In genomic region chr10:132365102-132365501, GRCh38 we compare ENCODE assay signal across 22 cellular contexts. TPM values are rescaled to one million over a fixed set of nuclear protein-coding genes. Genes with fewer than 3 reads are reported as not detected.
DNase-seq lines count a peak whose midpoint lies in the region; ATAC-seq and TF ChIP-seq lines count a peak whose summit lies in the region.
"Had no signal": no experiment of that assay in that cellular context is flagged by ENCODE, and none has a peak within 500 bp of the region (broad histone marks: within the 10 kb centered on the region; RNA-seq: fewer than 3 reads in every experiment).

No MANE protein-coding gene starts in this region.

- TF ChIP-seq CTCF in osteoblast (IDR thresholded peaks at IDR 0.05; ENCODE audit: extremely low read depth, low read depth, low read length) (no peak), esophagus muscularis mucosa (IDR thresholded peaks at IDR 0.05) (no peak)

- H2AFZ ChIP-seq in osteoblast (ENCODE audit: low read length) = no peak overlapping the region
- H2AFZ ChIP-seq: GM23248 had no signal

- H3K4me3 ChIP-seq in osteoblast (ENCODE audit: insufficient read depth, low read length) = no peak overlapping the region
- no peak overlapping the region for H3K4me3 ChIP-seq in esophagus muscularis mucosa
- H3K4me3 ChIP-seq: breast epithelium, colonic mucosa, GM23248, upper lobe of left lung had no signal

- no peak for DNase-seq in activated CD4-positive, alpha-beta T cell treated with anti-CD3 and anti-CD28 coated beads, Interleukin-2, amount 10 ng/mL, durations not matched to agents 24 days and 14 days
- DNase-seq in activated CD4-positive, alpha-beta T cell treated with anti-CD3 and anti-CD28 coated beads, Interleukin-2, amount 10 ng/mL, durations not matched to agents 7 days and 5 days = no peak
- DNase-seq in stimulated activated naive CD8-positive, alpha-beta T cell treated with anti-CD3 and anti-CD28 coated beads, Interleukin-15, amount 100 ng/mL, for 72 hours = no peak
- DNase-seq in osteoblast (ENCODE audit: insufficient read length, low spot score, missing footprints) = peak; percentile 23
- no peak for DNase-seq in esophagus muscularis mucosa (ENCODE audit: extremely low spot score)
- DNase-seq: colonic mucosa; DND-41; effector CD8-positive, alpha-beta T cell; mesendoderm; MM.1S; NCI-H1105 treated with DMSO at 0.1 percent for 48 hours; NCI-H1930; NCI-H2171 treated with DMSO at 0.1 percent for 48 hours; NCI-H510A had no signal

- no peak overlapping the region for H3K4me3 Mint-ChIP-seq in activated CD4-positive, alpha-beta T cell treated with anti-CD3 and anti-CD28 coated beads, Interleukin-2, amount 10 ng/mL, durations not matched to agents 24 days and 14 days
- no peak overlapping the region for H3K4me3 Mint-ChIP-seq in activated CD4-positive, alpha-beta T cell treated with anti-CD3 and anti-CD28 coated beads, Interleukin-2, amount 10 ng/mL, durations not matched to agents 7 days and 5 days
- H3K4me3 Mint-ChIP-seq in stimulated activated naive CD8-positive, alpha-beta T cell treated with anti-CD3 and anti-CD28 coated beads, Interleukin-15, Interleukin-2, amounts not matched to agents 100 ng/mL and 50 ng/mL, for 24 hours = peak overlapping the region; percentile 24
- H3K4me3 Mint-ChIP-seq in stimulated activated naive CD8-positive, alpha-beta T cell treated with anti-CD3 and anti-CD28 coated beads, Interleukin-15, amount 100 ng/mL, for 72 hours = no peak overlapping the region
- H3K4me3 Mint-ChIP-seq: activated CD8-positive, alpha-beta T cell treated with anti-CD3 and anti-CD28 coated beads for 36 hours; CD14-positive monocyte had no signal

- H3K9me3 Mint-ChIP-seq in activated CD4-positive, alpha-beta T cell treated with anti-CD3 and anti-CD28 coated beads, Interleukin-2, amount 10 ng/mL, durations not matched to agents 24 days and 14 days = peaks cover 10% of the 10 kb centered on the region
- H3K9me3 Mint-ChIP-seq in activated CD4-positive, alpha-beta T cell treated with anti-CD3 and anti-CD28 coated beads, Interleukin-2, amount 10 ng/mL, durations not matched to agents 7 days and 5 days = no peaks in the 10 kb centered on the region
- H3K9me3 Mint-ChIP-seq in stimulated activated naive CD8-positive, alpha-beta T cell treated with anti-CD3 and anti-CD28 coated beads, Interleukin-15, Interleukin-2, amounts not matched to agents 100 ng/mL and 50 ng/mL, for 24 hours = peaks cover 5% of the 10 kb centered on the region
- peaks cover 0 to 10% of the 10 kb centered on the region in 2 donors for H3K9me3 Mint-ChIP-seq in stimulated activated naive CD8-positive, alpha-beta T cell treated with anti-CD3 and anti-CD28 coated beads, Interleukin-15, amount 100 ng/mL, for 72 hours
- H3K9me3 Mint-ChIP-seq: activated CD8-positive, alpha-beta T cell treated with anti-CD3 and anti-CD28 coated beads for 36 hours had no signal

- H3K36me3 Mint-ChIP-seq in activated CD4-positive, alpha-beta T cell treated with anti-CD3 and anti-CD28 coated beads, Interleukin-2, amount 10 ng/mL, durations not matched to agents 24 days and 14 days (ENCODE audit: low read depth) = peaks cover 9% of the 10 kb centered on the region
- H3K36me3 Mint-ChIP-seq in activated CD4-positive, alpha-beta T cell treated with anti-CD3 and anti-CD28 coated beads, Interleukin-2, amount 10 ng/mL, durations not matched to agents 7 days and 5 days (ENCODE audit: low read depth) = no peaks in the 10 kb centered on the region
- H3K36me3 Mint-ChIP-seq in stimulated activated naive CD8-positive, alpha-beta T cell treated with anti-CD3 and anti-CD28 coated beads, Interleukin-15, Interleukin-2, amounts not matched to agents 100 ng/mL and 50 ng/mL, for 24 hours (ENCODE audit: low read depth) = peaks cover 20% of the 10 kb centered on the region

- CTCF ChIA-PET in activated CD4-positive, alpha-beta T cell treated with anti-CD3 and anti-CD28 coated beads, Interleukin-2, amount 10 ng/mL, durations not matched to agents 7 days and 5 days (lab: Charles Lee) = no interaction called here

- H3K4me1 Mint-ChIP-seq in activated CD4-positive, alpha-beta T cell treated with anti-CD3 and anti-CD28 coated beads, Interleukin-2, amount 10 ng/mL, durations not matched to agents 24 days and 14 days = peaks cover 8% of the 10 kb centered on the region
- H3K4me1 Mint-ChIP-seq in activated CD4-positive, alpha-beta T cell treated with anti-CD3 and anti-CD28 coated beads, Interleukin-2, amount 10 ng/mL, durations not matched to agents 7 days and 5 days = no peaks in the 10 kb centered on the region
- peaks cover 9% of the 10 kb centered on the region for H3K4me1 Mint-ChIP-seq in stimulated activated naive CD8-positive, alpha-beta T cell treated with anti-CD3 and anti-CD28 coated beads, Interleukin-15, Interleukin-2, amounts not matched to agents 100 ng/mL and 50 ng/mL, for 24 hours (ENCODE audit: low read depth)
- peaks cover 6% of the 10 kb centered on the region for H3K4me1 Mint-ChIP-seq in stimulated activated naive CD8-positive, alpha-beta T cell treated with anti-CD3 and anti-CD28 coated beads, Interleukin-15, amount 100 ng/mL, for 72 hours

- H3K9me3 ChIP-seq in osteoblast (ENCODE audit: low read depth, low read length) (no peaks in the 10 kb centered on the region), esophagus muscularis mucosa (no peaks in the 10 kb centered on the region)
- H3K9me3 ChIP-seq: breast epithelium, colonic mucosa, upper lobe of left lung had no signal

- H3K4me2 ChIP-seq in osteoblast (ENCODE audit: insufficient read depth, low read length) = no peak overlapping the region

- H3K36me3 ChIP-seq in osteoblast (ENCODE audit: insufficient read depth, low read length) (no peaks in the 10 kb centered on the region), esophagus muscularis mucosa (peaks cover 18 to 54% (median 34%) of the 10 kb centered on the region in 4 donors)
- H3K36me3 ChIP-seq: breast epithelium, colonic mucosa had no signal

- no peak for TF ChIP-seq EP300 in esophagus muscularis mucosa (IDR thresholded peaks at IDR 0.05)

- H3K27me3 ChIP-seq in osteoblast (ENCODE audit: insufficient read depth, low read length) (no peaks in the 10 kb centered on the region), esophagus muscularis mucosa (no peaks in the 10 kb centered on the region)
- H3K27me3 ChIP-seq: breast epithelium, colonic mucosa, upper lobe of left lung had no signal

- 91% methylated on average over 9 of the region's 9 CpGs for WGBS in esophagus muscularis mucosa

- H3K79me2 ChIP-seq in osteoblast (ENCODE audit: insufficient read depth, low read length) = no peaks in the 10 kb centered on the region

- peaks cover 2% of the 10 kb centered on the region for H3K27me3 Mint-ChIP-seq in activated CD4-positive, alpha-beta T cell treated with anti-CD3 and anti-CD28 coated beads, Interleukin-2, amount 10 ng/mL, durations not matched to agents 24 days and 14 days
- H3K27me3 Mint-ChIP-seq in activated CD4-positive, alpha-beta T cell treated with anti-CD3 and anti-CD28 coated beads, Interleukin-2, amount 10 ng/mL, durations not matched to agents 7 days and 5 days = no peaks in the 10 kb centered on the region
- no peaks in the 10 kb centered on the region for H3K27me3 Mint-ChIP-seq in stimulated activated naive CD8-positive, alpha-beta T cell treated with anti-CD3 and anti-CD28 coated beads, Interleukin-15, Interleukin-2, amounts not matched to agents 100 ng/mL and 50 ng/mL, for 24 hours
- H3K27me3 Mint-ChIP-seq in stimulated activated naive CD8-positive, alpha-beta T cell treated with anti-CD3 and anti-CD28 coated beads, Interleukin-15, amount 100 ng/mL, for 72 hours = no peaks in the 10 kb centered on the region
- H3K27me3 Mint-ChIP-seq: activated CD8-positive, alpha-beta T cell treated with anti-CD3 and anti-CD28 coated beads for 36 hours had no signal

- intact Hi-C loops in activated CD4-positive, alpha-beta T cell treated with anti-CD3 and anti-CD28 coated beads, Interleukin-2, amount 10 ng/mL, durations not matched to agents 24 days and 14 days (cut with micrococcal nuclease) = loop anchor here (2.0 kb wide), 1 partner anchor 22 kb away; no protein-coding TSS in a partner anchor
- intact Hi-C loops in esophagus muscularis mucosa (cut with DNase I) = no loop called here

- H3K4me1 ChIP-seq in osteoblast (ENCODE audit: insufficient read depth, low read length) (peaks cover 3% of the 10 kb centered on the region), esophagus muscularis mucosa (no peaks in the 10 kb centered on the region)
- H3K4me1 ChIP-seq: breast epithelium, colonic mucosa, upper lobe of left lung had no signal

- ATAC-seq in stimulated activated naive CD8-positive, alpha-beta T cell treated with anti-CD3 and anti-CD28 coated beads, Interleukin-15, amount 100 ng/mL, for 72 hours = no peak
- ATAC-seq in GM21619 (IDR thresholded peaks at IDR 0.05; ENCODE audit: unreplicated experiment) (no peak), GM19463 (IDR thresholded peaks at IDR 0.05; ENCODE audit: unreplicated experiment) (no peak)

- H4K20me1 ChIP-seq in osteoblast (ENCODE audit: insufficient read depth, low read length) = no peaks in the 10 kb centered on the region

- TF ChIP-seq POLR2A in esophagus muscularis mucosa (IDR thresholded peaks at IDR 0.05; ENCODE audit: low read depth) = no peak

- POLR2A ChIA-PET in activated CD4-positive, alpha-beta T cell treated with anti-CD3 and anti-CD28 coated beads, Interleukin-2, amount 10 ng/mL, durations not matched to agents 7 days and 5 days (lab: Charles Lee) = no interaction called here

- H3K27ac ChIP-seq in osteoblast (ENCODE audit: low read depth, low read length) (no peak overlapping the region), esophagus muscularis mucosa (replicated peaks in 1 of 4) (no peak overlapping the region)
- H3K27ac ChIP-seq: breast epithelium, colonic mucosa, GM23248, upper lobe of left lung had no signal

- peak overlapping the region; percentile 77 for H3K27ac Mint-ChIP-seq in activated CD4-positive, alpha-beta T cell treated with anti-CD3 and anti-CD28 coated beads, Interleukin-2, amount 10 ng/mL, durations not matched to agents 24 days and 14 days
- H3K27ac Mint-ChIP-seq in activated CD4-positive, alpha-beta T cell treated with anti-CD3 and anti-CD28 coated beads, Interleukin-2, amount 10 ng/mL, durations not matched to agents 7 days and 5 days = no peak overlapping the region
- H3K27ac Mint-ChIP-seq in stimulated activated naive CD8-positive, alpha-beta T cell treated with anti-CD3 and anti-CD28 coated beads, Interleukin-15, Interleukin-2, amounts not matched to agents 100 ng/mL and 50 ng/mL, for 24 hours = peak overlapping the region; percentile 88
- no peak overlapping the region for H3K27ac Mint-ChIP-seq in stimulated activated naive CD8-positive, alpha-beta T cell treated with anti-CD3 and anti-CD28 coated beads, Interleukin-15, amount 100 ng/mL, for 72 hours

RNA-seq across cellular contexts. Expression of gene PWWP2B, which starts 31.9 kb away (rescaled TPM):
- 4.9 and 5.0 TPM in 2 replicates for total RNA-seq in activated CD4-positive, alpha-beta T cell treated with anti-CD3 and anti-CD28 coated beads, Interleukin-2, amount 10 ng/mL, durations not matched to agents 24 days and 14 days
- 1 to 10 TPM; 8.1 to 9.3 TPM for total RNA-seq in activated CD4-positive, alpha-beta T cell treated with anti-CD3 and anti-CD28 coated beads, Interleukin-2, amount 10 ng/mL, durations not matched to agents 7 days and 5 days
- total RNA-seq in osteoblast (15.3 and 18.5 TPM in 2 replicates), esophagus muscularis mucosa (10 to 100 TPM; 11.8 to 25.5 (median 14.3) TPM)

RNA-seq across cellular contexts. Expression of gene LRRC27, which starts 33.1 kb away (rescaled TPM):
- 2.3 and 3.3 TPM in 2 replicates for total RNA-seq in activated CD4-positive, alpha-beta T cell treated with anti-CD3 and anti-CD28 coated beads, Interleukin-2, amount 10 ng/mL, durations not matched to agents 24 days and 14 days
- 1 to 10 TPM; 4.4 to 6.1 TPM for total RNA-seq in activated CD4-positive, alpha-beta T cell treated with anti-CD3 and anti-CD28 coated beads, Interleukin-2, amount 10 ng/mL, durations not matched to agents 7 days and 5 days
- total RNA-seq in osteoblast (11.2 and 13.4 TPM in 2 replicates), esophagus muscularis mucosa (10 to 100 TPM in 2 of 4 donors, 1 to 10 TPM in 2; 5.8 to 19.1 (median 9.5) TPM)

RNA-seq across cellular contexts. Expression of gene STK32C, which starts 57.4 kb away (rescaled TPM):
- total RNA-seq in activated CD4-positive, alpha-beta T cell treated with anti-CD3 and anti-CD28 coated beads, Interleukin-2, amount 10 ng/mL, durations not matched to agents 24 days and 14 days = 15.2 and 18.4 TPM in 2 replicates
- total RNA-seq in activated CD4-positive, alpha-beta T cell treated with anti-CD3 and anti-CD28 coated beads, Interleukin-2, amount 10 ng/mL, durations not matched to agents 7 days and 5 days = 10 to 100 TPM; 11.1 to 15.2 TPM
- total RNA-seq in osteoblast = 12.7 and 14.5 TPM in 2 replicates
- 10 to 100 TPM in 1 of 4 donors, 1 to 10 TPM in 3; 4.8 to 10.9 (median 7.8) TPM for total RNA-seq in esophagus muscularis mucosa

Comparison
In these comparisons a context has a peak if more than half of its experiments do, and no peak if none do; other contexts are left out.
1. H3K27ac Mint-ChIP-seq: peak in activated CD4-positive, alpha-beta T cell treated with anti-CD3 and anti-CD28 coated beads, Interleukin-2, amount 10 ng/mL, durations not matched to agents 24 days and 14 days (single experiment) and stimulated activated naive CD8-positive, alpha-beta T cell treated with anti-CD3 and anti-CD28 coated beads, Interleukin-15, Interleukin-2, amounts not matched to agents 100 ng/mL and 50 ng/mL, for 24 hours (single experiment); none in activated CD4-positive, alpha-beta T cell treated with anti-CD3 and anti-CD28 coated beads, Interleukin-2, amount 10 ng/mL, durations not matched to agents 7 days and 5 days (single experiment) and stimulated activated naive CD8-positive, alpha-beta T cell treated with anti-CD3 and anti-CD28 coated beads, Interleukin-15, amount 100 ng/mL, for 72 hours (0 of 2).